Comparison of ENCODE assay signal across 34 cellular contexts in the genomic region with DNA sequence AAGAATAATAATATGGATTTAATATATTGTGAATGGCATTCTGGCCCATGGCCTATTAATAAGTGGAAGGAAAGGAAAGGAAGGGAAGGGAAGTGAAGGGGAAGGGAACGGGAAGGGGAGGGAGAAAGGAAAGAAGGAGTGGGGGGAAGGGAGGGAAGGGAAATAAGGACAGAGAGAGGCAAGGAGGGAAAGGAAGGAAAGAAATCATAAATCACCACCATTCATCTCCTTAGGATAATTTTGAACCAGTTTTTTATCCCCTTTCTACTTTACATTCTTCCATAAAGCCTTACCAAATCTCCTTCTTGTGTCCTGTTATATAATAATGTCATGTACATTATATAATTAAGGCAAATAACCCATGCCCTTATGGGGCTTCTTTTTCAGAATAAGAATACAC.
"Had no signal": no experiment of that assay in that cellular context is flagged by ENCODE, and none has a peak within 500 bp of the region (broad histone marks: within the 10 kb centered on the region; RNA-seq: fewer than 3 reads in every experiment).

No MANE protein-coding gene starts in this region.

- H3K27me3 ChIP-seq: adrenal gland, ascending aorta, body of pancreas, brain microvascular endothelial cell, breast epithelium, cardiac muscle cell had no signal

- H3K4me3 ChIP-seq: adrenal gland, ascending aorta, body of pancreas, breast epithelium, cardiac muscle cell had no signal

- H3K36me3 ChIP-seq: adrenal gland, ascending aorta, brain microvascular endothelial cell, breast epithelium, cardiac muscle cell had no signal

- DNase-seq: activated effector memory CD4-positive, alpha-beta T cell treated with anti-CD3 and anti-CD28 coated beads, Interleukin-2, amount 50 U/mL, for 16 hours; activated effector memory CD4-positive, alpha-beta T cell treated with Interleukin-2 at 50 U/mL for 16 hours; activated gamma-delta T cell; activated gamma-delta T cell treated with Interleukin-2 at 50 U/mL for 16 hours; activated naive CD4-positive, alpha-beta T cell; activated naive CD4-positive, alpha-beta T cell treated with anti-CD3 and anti-CD28 coated beads for 36 hours; activated naive CD4-positive, alpha-beta T cell treated with anti-CD3 and anti-CD28 coated beads, Interleukin-2, amount 10 ng/mL, durations not matched to agents 7 days and 5 days; activated naive CD4-positive, alpha-beta T cell treated with anti-CD3 and anti-CD28 coated beads, Interleukin-2, amount 50 U/mL, for 16 hours; activated naive CD4-positive, alpha-beta T cell treated with Interleukin-2 at 50 U/mL for 16 hours; activated naive CD8-positive, alpha-beta T cell treated with anti-CD3 and anti-CD28 coated beads for 36 hours; activated naive CD8-positive, alpha-beta T cell treated with anti-CD3 and anti-CD28 coated beads, Interleukin-2, amount 10 ng/mL, durations not matched to agents 7 days and 5 days; activated naive CD8-positive, alpha-beta T cell treated with anti-CD3 and anti-CD28 coated beads, Interleukin-2, amount 50 U/mL, for 24 hours; activated T-cell treated with anti-CD3 and anti-CD28 coated beads, Interleukin-2, amount 50 U/mL, for 1 hour; activated T-cell treated with anti-CD3 and anti-CD28 coated beads, Interleukin-2, amount 50 U/mL, for 24 hours; activated T-cell treated with anti-CD3 and anti-CD28 coated beads, Interleukin-2, amount 50 U/mL, for 4 hours; activated T-cell treated with anti-CD3 and anti-CD28 coated beads, Interleukin-2, amount 50 U/mL, for 48 hours; activated T-cell treated with anti-CD3 and anti-CD28 coated beads, Interleukin-2, amount 50 U/mL, for 72 hours; adrenal gland; amniotic stem cell; amygdala; anterior cingulate cortex; aorta; body of pancreas; brain microvascular endothelial cell; caudate nucleus; central memory CD4-positive, alpha-beta T cell; cerebellar nuclear complex had no signal

- H3K9me3 ChIP-seq: adrenal gland, ascending aorta, body of pancreas, breast epithelium had no signal

- H3K27ac ChIP-seq: adrenal gland, ascending aorta, body of pancreas, brain microvascular endothelial cell, breast epithelium, cardiac muscle cell had no signal

- H3K4me1 ChIP-seq: adrenal gland, ascending aorta, body of pancreas, breast epithelium had no signal

- ATAC-seq: activated naive CD4-positive, alpha-beta T cell treated with anti-CD3 and anti-CD28 coated beads, Interleukin-2, amount 50 U/mL, for 72 hours; activated naive CD8-positive, alpha-beta T cell treated with anti-CD3 and anti-CD28 coated beads, Interleukin-2, amount 50 U/mL, for 24 hours; activated T-cell treated with anti-CD3 and anti-CD28 coated beads, Interleukin-2, amount 50 U/mL, for 4 hours; activated T-cell treated with anti-CD3 and anti-CD28 coated beads, Interleukin-2, amount 50 U/mL, for 72 hours; activated T-helper 17 cell treated with anti-CD3 and anti-CD28 coated beads, Interleukin-2, amount 50 U/mL, for 72 hours; body of pancreas had no signal

- FAIRE-seq: astrocyte, bronchial epithelial cell had no signal
